2 cellular contexts compared by ENCODE assay signal in the genomic region with DNA sequence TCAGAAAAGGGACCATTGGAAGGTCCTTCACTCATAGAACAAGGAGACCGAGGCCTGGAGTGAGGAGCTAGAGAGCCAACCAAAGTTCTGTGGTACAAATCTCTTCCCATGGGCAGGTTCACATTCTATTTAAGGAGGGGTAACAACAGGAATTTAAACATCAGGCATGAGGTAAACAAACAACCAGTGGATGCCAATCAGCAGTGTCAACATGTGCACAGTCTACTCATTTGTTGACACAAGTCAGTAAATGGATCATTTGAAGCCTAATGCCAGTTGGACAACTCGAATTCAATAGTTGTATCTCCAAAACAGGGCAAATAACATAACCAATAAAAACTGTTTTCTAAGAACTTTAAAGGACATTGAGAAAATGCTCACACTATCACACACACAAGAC.
TF ChIP-seq lines count a peak whose summit lies in the region.

No MANE protein-coding gene starts in this region.

TF ChIP-seq in A549, 52 proteins besides CTCF, POLR2A, EP300 and RAD21 (continued from another document):
- TF ChIP-seq REST (IDR thresholded peaks at IDR 0.05) (no peak), CBX8 (IDR thresholded peaks at IDR 0.05) (no peak), FOSB (CRISPR knock-in tag; IDR thresholded peaks at IDR 0.05) (no peak), HEYL (CRISPR knock-in tag; IDR thresholded peaks at IDR 0.05) (no peak), MAZ (IDR thresholded peaks at IDR 0.05; ENCODE audit: borderline replicate concordance, low read depth, low read length) (no peak), BHLHE40 (IDR thresholded peaks at IDR 0.05; ENCODE audit: low read depth, low read length) (no peak), JUN (IDR thresholded peaks at IDR 0.05) (no peak)

TF ChIP-seq in WTC11, 78 proteins besides CTCF, POLR2A, EP300 and RAD21 (continued from another document):
- TF ChIP-seq, protein P1, sequence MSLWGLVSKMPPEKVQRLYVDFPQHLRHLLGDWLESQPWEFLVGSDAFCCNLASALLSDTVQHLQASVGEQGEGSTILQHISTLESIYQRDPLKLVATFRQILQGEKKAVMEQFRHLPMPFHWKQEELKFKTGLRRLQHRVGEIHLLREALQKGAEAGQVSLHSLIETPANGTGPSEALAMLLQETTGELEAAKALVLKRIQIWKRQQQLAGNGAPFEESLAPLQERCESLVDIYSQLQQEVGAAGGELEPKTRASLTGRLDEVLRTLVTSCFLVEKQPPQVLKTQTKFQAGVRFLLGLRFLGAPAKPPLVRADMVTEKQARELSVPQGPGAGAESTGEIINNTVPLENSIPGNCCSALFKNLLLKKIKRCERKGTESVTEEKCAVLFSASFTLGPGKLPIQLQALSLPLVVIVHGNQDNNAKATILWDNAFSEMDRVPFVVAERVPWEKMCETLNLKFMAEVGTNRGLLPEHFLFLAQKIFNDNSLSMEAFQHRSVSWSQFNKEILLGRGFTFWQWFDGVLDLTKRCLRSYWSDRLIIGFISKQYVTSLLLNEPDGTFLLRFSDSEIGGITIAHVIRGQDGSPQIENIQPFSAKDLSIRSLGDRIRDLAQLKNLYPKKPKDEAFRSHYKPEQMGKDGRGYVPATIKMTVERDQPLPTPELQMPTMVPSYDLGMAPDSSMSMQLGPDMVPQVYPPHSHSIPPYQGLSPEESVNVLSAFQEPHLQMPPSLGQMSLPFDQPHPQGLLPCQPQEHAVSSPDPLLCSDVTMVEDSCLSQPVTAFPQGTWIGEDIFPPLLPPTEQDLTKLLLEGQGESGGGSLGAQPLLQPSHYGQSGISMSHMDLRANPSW (CRISPR knock-in tag; conservative IDR thresholded peaks at IDR 0.05; ENCODE audit: low read depth) = no peak
- no peak for TF ChIP-seq NR1H2 (CRISPR knock-in tag; IDR thresholded peaks at IDR 0.05)
- TF ChIP-seq, protein P2, sequence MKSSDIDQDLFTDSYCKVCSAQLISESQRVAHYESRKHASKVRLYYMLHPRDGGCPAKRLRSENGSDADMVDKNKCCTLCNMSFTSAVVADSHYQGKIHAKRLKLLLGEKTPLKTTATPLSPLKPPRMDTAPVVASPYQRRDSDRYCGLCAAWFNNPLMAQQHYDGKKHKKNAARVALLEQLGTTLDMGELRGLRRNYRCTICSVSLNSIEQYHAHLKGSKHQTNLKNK (CRISPR knock-in tag; IDR thresholded peaks at IDR 0.05) = no peak
- TF ChIP-seq, protein P3, sequence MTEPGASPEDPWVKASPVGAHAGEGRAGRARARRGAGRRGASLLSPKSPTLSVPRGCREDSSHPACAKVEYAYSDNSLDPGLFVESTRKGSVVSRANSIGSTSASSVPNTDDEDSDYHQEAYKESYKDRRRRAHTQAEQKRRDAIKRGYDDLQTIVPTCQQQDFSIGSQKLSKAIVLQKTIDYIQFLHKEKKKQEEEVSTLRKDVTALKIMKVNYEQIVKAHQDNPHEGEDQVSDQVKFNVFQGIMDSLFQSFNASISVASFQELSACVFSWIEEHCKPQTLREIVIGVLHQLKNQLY (CRISPR knock-in tag; IDR thresholded peaks at IDR 0.05) = no peak
- TF ChIP-seq, protein P4, sequence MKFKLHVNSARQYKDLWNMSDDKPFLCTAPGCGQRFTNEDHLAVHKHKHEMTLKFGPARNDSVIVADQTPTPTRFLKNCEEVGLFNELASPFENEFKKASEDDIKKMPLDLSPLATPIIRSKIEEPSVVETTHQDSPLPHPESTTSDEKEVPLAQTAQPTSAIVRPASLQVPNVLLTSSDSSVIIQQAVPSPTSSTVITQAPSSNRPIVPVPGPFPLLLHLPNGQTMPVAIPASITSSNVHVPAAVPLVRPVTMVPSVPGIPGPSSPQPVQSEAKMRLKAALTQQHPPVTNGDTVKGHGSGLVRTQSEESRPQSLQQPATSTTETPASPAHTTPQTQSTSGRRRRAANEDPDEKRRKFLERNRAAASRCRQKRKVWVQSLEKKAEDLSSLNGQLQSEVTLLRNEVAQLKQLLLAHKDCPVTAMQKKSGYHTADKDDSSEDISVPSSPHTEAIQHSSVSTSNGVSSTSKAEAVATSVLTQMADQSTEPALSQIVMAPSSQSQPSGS (CRISPR knock-in tag; IDR thresholded peaks at IDR 0.05; ENCODE audit: borderline replicate concordance, low read depth) = no peak
- TF ChIP-seq, protein P5, sequence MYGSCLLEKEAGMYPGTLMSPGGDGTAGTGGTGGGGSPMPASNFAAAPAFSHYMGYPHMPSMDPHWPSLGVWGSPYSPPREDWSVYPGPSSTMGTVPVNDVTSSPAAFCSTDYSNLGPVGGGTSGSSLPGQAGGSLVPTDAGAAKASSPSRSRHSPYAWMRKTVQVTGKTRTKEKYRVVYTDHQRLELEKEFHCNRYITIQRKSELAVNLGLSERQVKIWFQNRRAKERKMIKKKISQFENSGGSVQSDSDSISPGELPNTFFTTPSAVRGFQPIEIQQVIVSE (CRISPR knock-in tag; IDR thresholded peaks at IDR 0.05; ENCODE audit: borderline replicate concordance) = no peak
- TF ChIP-seq SMAD3 (CRISPR knock-in tag; IDR thresholded peaks at IDR 0.05; ENCODE audit: borderline replicate concordance) = no peak
- no peak for TF ChIP-seq ATF3 (CRISPR knock-in tag; conservative IDR thresholded peaks at IDR 0.05)
- no peak for TF ChIP-seq USF1 (CRISPR knock-in tag; IDR thresholded peaks at IDR 0.05)
- TF ChIP-seq ZNF317 (CRISPR knock-in tag; IDR thresholded peaks at IDR 0.05; ENCODE audit: borderline replicate concordance, low read depth) = no peak
- TF ChIP-seq RELA (CRISPR knock-in tag; IDR thresholded peaks at IDR 0.05; ENCODE audit: borderline replicate concordance) = no peak
- TF ChIP-seq ZBTB21 (CRISPR knock-in tag; IDR thresholded peaks at IDR 0.05; ENCODE audit: borderline replicate concordance) = no peak
- TF ChIP-seq PRDM15 (CRISPR knock-in tag; IDR thresholded peaks at IDR 0.05) = no peak
- TF ChIP-seq, protein P6, sequence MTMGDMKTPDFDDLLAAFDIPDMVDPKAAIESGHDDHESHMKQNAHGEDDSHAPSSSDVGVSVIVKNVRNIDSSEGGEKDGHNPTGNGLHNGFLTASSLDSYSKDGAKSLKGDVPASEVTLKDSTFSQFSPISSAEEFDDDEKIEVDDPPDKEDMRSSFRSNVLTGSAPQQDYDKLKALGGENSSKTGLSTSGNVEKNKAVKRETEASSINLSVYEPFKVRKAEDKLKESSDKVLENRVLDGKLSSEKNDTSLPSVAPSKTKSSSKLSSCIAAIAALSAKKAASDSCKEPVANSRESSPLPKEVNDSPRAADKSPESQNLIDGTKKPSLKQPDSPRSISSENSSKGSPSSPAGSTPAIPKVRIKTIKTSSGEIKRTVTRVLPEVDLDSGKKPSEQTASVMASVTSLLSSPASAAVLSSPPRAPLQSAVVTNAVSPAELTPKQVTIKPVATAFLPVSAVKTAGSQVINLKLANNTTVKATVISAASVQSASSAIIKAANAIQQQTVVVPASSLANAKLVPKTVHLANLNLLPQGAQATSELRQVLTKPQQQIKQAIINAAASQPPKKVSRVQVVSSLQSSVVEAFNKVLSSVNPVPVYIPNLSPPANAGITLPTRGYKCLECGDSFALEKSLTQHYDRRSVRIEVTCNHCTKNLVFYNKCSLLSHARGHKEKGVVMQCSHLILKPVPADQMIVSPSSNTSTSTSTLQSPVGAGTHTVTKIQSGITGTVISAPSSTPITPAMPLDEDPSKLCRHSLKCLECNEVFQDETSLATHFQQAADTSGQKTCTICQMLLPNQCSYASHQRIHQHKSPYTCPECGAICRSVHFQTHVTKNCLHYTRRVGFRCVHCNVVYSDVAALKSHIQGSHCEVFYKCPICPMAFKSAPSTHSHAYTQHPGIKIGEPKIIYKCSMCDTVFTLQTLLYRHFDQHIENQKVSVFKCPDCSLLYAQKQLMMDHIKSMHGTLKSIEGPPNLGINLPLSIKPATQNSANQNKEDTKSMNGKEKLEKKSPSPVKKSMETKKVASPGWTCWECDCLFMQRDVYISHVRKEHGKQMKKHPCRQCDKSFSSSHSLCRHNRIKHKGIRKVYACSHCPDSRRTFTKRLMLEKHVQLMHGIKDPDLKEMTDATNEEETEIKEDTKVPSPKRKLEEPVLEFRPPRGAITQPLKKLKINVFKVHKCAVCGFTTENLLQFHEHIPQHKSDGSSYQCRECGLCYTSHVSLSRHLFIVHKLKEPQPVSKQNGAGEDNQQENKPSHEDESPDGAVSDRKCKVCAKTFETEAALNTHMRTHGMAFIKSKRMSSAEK (CRISPR knock-in tag; IDR thresholded peaks at IDR 0.05; ENCODE audit: borderline replicate concordance) = no peak
- TF ChIP-seq, protein P7, sequence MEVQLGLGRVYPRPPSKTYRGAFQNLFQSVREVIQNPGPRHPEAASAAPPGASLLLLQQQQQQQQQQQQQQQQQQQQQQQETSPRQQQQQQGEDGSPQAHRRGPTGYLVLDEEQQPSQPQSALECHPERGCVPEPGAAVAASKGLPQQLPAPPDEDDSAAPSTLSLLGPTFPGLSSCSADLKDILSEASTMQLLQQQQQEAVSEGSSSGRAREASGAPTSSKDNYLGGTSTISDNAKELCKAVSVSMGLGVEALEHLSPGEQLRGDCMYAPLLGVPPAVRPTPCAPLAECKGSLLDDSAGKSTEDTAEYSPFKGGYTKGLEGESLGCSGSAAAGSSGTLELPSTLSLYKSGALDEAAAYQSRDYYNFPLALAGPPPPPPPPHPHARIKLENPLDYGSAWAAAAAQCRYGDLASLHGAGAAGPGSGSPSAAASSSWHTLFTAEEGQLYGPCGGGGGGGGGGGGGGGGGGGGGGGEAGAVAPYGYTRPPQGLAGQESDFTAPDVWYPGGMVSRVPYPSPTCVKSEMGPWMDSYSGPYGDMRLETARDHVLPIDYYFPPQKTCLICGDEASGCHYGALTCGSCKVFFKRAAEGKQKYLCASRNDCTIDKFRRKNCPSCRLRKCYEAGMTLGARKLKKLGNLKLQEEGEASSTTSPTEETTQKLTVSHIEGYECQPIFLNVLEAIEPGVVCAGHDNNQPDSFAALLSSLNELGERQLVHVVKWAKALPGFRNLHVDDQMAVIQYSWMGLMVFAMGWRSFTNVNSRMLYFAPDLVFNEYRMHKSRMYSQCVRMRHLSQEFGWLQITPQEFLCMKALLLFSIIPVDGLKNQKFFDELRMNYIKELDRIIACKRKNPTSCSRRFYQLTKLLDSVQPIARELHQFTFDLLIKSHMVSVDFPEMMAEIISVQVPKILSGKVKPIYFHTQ (CRISPR knock-in tag; IDR thresholded peaks at IDR 0.05) = no peak
TF ChIP-seq in WTC11: peak in this region for 0.
